ENCODE assay signal across 11 cellular contexts in genomic region chr10:44576715-44577191, GRCh38.
DNase-seq lines count a peak whose midpoint lies in the region; ATAC-seq and TF ChIP-seq lines count a peak whose summit lies in the region.
"Had no signal": no experiment of that assay in that cellular context is flagged by ENCODE, and none has a peak within 500 bp of the region (broad histone marks: within the 10 kb centered on the region; RNA-seq: fewer than 3 reads in every experiment).

No MANE protein-coding gene starts in this region.

- no peaks in the 10 kb centered on the region for H3K9me3 ChIP-seq in right cardiac atrium (ENCODE audit: control insufficient read depth, low read length)

- H3K4me3 ChIP-seq in GM12865 (ENCODE audit: low read depth, low read length): no peak overlapping the region
- no peak overlapping the region for H3K4me3 ChIP-seq in astrocyte of the spinal cord (ENCODE audit: low read depth, low read length)
- no peak overlapping the region for H3K4me3 ChIP-seq in right cardiac atrium (ENCODE audit: low read length)

- peak overlapping the region; percentile 58 for H3K27ac ChIP-seq in right cardiac atrium (ENCODE audit: low read length)

- no peaks in the 10 kb centered on the region for H3K27me3 ChIP-seq in right cardiac atrium (ENCODE audit: control insufficient read depth, insufficient read depth)

- no peaks in the 10 kb centered on the region for H3K4me1 ChIP-seq in right cardiac atrium (ENCODE audit: control insufficient read depth, insufficient read depth, low read length)

- no peaks in the 10 kb centered on the region for H3K4me1 Mint-ChIP-seq in stimulated activated effector memory CD8-positive, alpha-beta T cell treated with anti-CD3 and anti-CD28 coated beads, Interleukin-12 subunit alpha, Interleukin-12 subunit beta, amount 100 ng/mL, for 72 hours
- H3K4me1 Mint-ChIP-seq: mesothelial cell of epicardium had no signal

- H3K9me3 Mint-ChIP-seq in stimulated activated effector memory CD8-positive, alpha-beta T cell treated with anti-CD3 and anti-CD28 coated beads, Interleukin-12 subunit alpha, Interleukin-12 subunit beta, amount 100 ng/mL, for 72 hours: no peaks in the 10 kb centered on the region

- ATAC-seq in right cardiac atrium (peak; percentile 77 to 88), HG02642 (IDR thresholded peaks at IDR 0.05; ENCODE audit: poor library complexity, unreplicated experiment) (no peak)
- no peak for ATAC-seq in stimulated activated effector memory CD8-positive, alpha-beta T cell treated with anti-CD3 and anti-CD28 coated beads, Interleukin-12 subunit alpha, Interleukin-12 subunit beta, amount 100 ng/mL, for 72 hours

- intact Hi-C loops in right cardiac atrium (cut with DNase I): no loop called here

- 64% methylated on average over 6 of the region's 6 CpGs for WGBS in right cardiac atrium

- H3K27ac Mint-ChIP-seq in stimulated activated effector memory CD8-positive, alpha-beta T cell treated with anti-CD3 and anti-CD28 coated beads, Interleukin-12 subunit alpha, Interleukin-12 subunit beta, amount 100 ng/mL, for 72 hours: no peak overlapping the region
- H3K27ac Mint-ChIP-seq: mesothelial cell of epicardium had no signal

- in situ Hi-C loops in astrocyte of the spinal cord (cut with HindIII; ENCODE audit: low sequenced_read_pairs): no loop called here

- DNase-seq in GM12865 (ENCODE audit: low read depth) (peak; percentile 12), astrocyte of the spinal cord (ENCODE audit: low read depth, low spot score) (peak; percentile 8), right cardiac atrium (peak; percentile 25 to 75 (median 30)), renal cortical epithelial cell (ENCODE audit: low read depth) (peak; percentile 46), DMS79 (lab: John Stamatoyannopoulos, UW) (no peak), NCI-H748 treated with DMSO at 0.1 percent for 48 hours (lab: John Stamatoyannopoulos, UW) (no peak)
- no peak for DNase-seq in stimulated activated effector memory CD8-positive, alpha-beta T cell treated with anti-CD3 and anti-CD28 coated beads, Interleukin-12 subunit alpha, Interleukin-12 subunit beta, amount 100 ng/mL, for 72 hours (ENCODE audit: low spot score in 2 of 2)
- DNase-seq: activated CD8-positive, alpha-beta memory T cell treated with anti-CD3 and anti-CD28 coated beads, Interleukin-2, amount 50 U/mL, for 4 hours; NCI-H524 had no signal

- TF ChIP-seq CTCF in GM12865 (IDR thresholded peaks at IDR 0.05; ENCODE audit: insufficient read depth, low read depth, low read length, missing control alignments) (no peak), astrocyte of the spinal cord (IDR thresholded peaks at IDR 0.05; ENCODE audit: low read depth, low read length) (no peak)

- no peak overlapping the region for H3K4me3 Mint-ChIP-seq in stimulated activated effector memory CD8-positive, alpha-beta T cell treated with anti-CD3 and anti-CD28 coated beads, Interleukin-12 subunit alpha, Interleukin-12 subunit beta, amount 100 ng/mL, for 72 hours
- H3K4me3 Mint-ChIP-seq: mesothelial cell of epicardium had no signal

- no peaks in the 10 kb centered on the region for H3K36me3 Mint-ChIP-seq in stimulated activated effector memory CD8-positive, alpha-beta T cell treated with anti-CD3 and anti-CD28 coated beads, Interleukin-12 subunit alpha, Interleukin-12 subunit beta, amount 100 ng/mL, for 72 hours
- H3K36me3 Mint-ChIP-seq: mesothelial cell of epicardium had no signal

Comparison
In these comparisons a context has a peak if more than half of its experiments do, and no peak if none do; other contexts are left out.
1. DNase-seq: peak in GM12865 (single experiment), astrocyte of the spinal cord (single experiment), right cardiac atrium (3 of 3) and renal cortical epithelial cell (single experiment); none in DMS79 (single experiment), NCI-H748 treated with DMSO at 0.1 percent for 48 hours (single experiment) and stimulated activated effector memory CD8-positive, alpha-beta T cell treated with anti-CD3 and anti-CD28 coated beads, Interleukin-12 subunit alpha, Interleukin-12 subunit beta, amount 100 ng/mL, for 72 hours (0 of 2).
2. ATAC-seq: peak in right cardiac atrium (2 of 2); none in HG02642 (single experiment) and stimulated activated effector memory CD8-positive, alpha-beta T cell treated with anti-CD3 and anti-CD28 coated beads, Interleukin-12 subunit alpha, Interleukin-12 subunit beta, amount 100 ng/mL, for 72 hours (single experiment).